ENCODE assay signal across 27 cellular contexts in genomic region chr20:58816957-58817651, GRCh38.
"Had no signal": no experiment of that assay in that cellular context is flagged by ENCODE, and none has a peak within 500 bp of the region (broad histone marks: within the 10 kb centered on the region; RNA-seq: fewer than 3 reads in every experiment).

No MANE protein-coding gene starts in this region.

- H3K9me3 Mint-ChIP-seq: activated CD4-positive, alpha-beta T cell treated with anti-CD3 and anti-CD28 coated beads, Interleukin-2, amount 10 ng/mL, durations not matched to agents 24 days and 14 days had no signal

- FAIRE-seq: colon had no signal

- H3K36me3 ChIP-seq: brain microvascular endothelial cell had no signal

- DNase-seq: activated CD4-positive, alpha-beta T cell treated with anti-CD3 and anti-CD28 coated beads for 1 hour; activated CD4-positive, alpha-beta T cell treated with anti-CD3 and anti-CD28 coated beads, Interleukin-2, amount 10 ng/mL, durations not matched to agents 24 days and 14 days; activated CD4-positive, alpha-beta T cell treated with anti-CD3 and anti-CD28 coated beads, Interleukin-2, amount 50 U/mL, for 48 hours; activated CD8-positive, alpha-beta memory T cell treated with anti-CD3 and anti-CD28 coated beads, Interleukin-2, amount 10 ng/mL, durations not matched to agents 7 days and 5 days; activated effector memory CD4-positive, alpha-beta T cell treated with Interleukin-2 at 50 U/mL for 16 hours; activated naive CD4-positive, alpha-beta T cell; activated T-cell treated with anti-CD3 and anti-CD28 coated beads, Interleukin-2, amount 50 U/mL, for 24 hours; amygdala; brain microvascular endothelial cell; cerebellar nuclear complex; NCI-H1694; NCI-H2029; NCI-H2107; NCI-H2171 treated with DMSO at 0.1 percent for 48 hours; NCI-H226; NCI-H526; NK-92 treated with Interleukin-12 subunit alpha and Interleukin-12 subunit beta, amount 100 ng/mL, for 24 hours; OCI-M1; RPMI8226; SK-N-SH; T-helper 1 cell had no signal

- H3K9me3 ChIP-seq: SK-N-SH had no signal

- H3K27me3 ChIP-seq: brain microvascular endothelial cell had no signal

- H3K4me3 Mint-ChIP-seq: activated CD4-positive, alpha-beta T cell treated with anti-CD3 and anti-CD28 coated beads, Interleukin-2, amount 10 ng/mL, durations not matched to agents 24 days and 14 days; activated CD8-positive, alpha-beta memory T cell treated with anti-CD3 and anti-CD28 coated beads, Interleukin-2, amount 10 ng/mL, durations not matched to agents 7 days and 5 days; activated naive CD8-positive, alpha-beta T cell; activated T-cell treated with anti-CD3 and anti-CD28 coated beads, Interleukin-2, amount 50 U/mL, for 24 hours; activated T-helper 1 cell treated with anti-CD3 and anti-CD28 coated beads, Interleukin-12 subunit alpha, Interleukin-12 subunit beta, Interleukin-2, Interleukin-4 antibody, amounts not matched to agents 30 ng/mL and 10 ng/mL and 1 ng/mL, durations not matched to agents 14 hours and 24 hours and 36 hours had no signal

- H3K27ac ChIP-seq: brain microvascular endothelial cell, KMS-11 had no signal

- ATAC-seq: activated CD8-positive, alpha-beta memory T cell treated with anti-CD3 and anti-CD28 coated beads, Interleukin-2, amount 10 ng/mL, durations not matched to agents 7 days and 5 days; Panc1; Right ventricle myocardium inferior had no signal

- H3K4me2 ChIP-seq: KMS-11, SK-N-SH had no signal

- H3K9ac ChIP-seq: KMS-11, SK-N-SH had no signal

- H3K27ac Mint-ChIP-seq: activated CD8-positive, alpha-beta memory T cell treated with anti-CD3 and anti-CD28 coated beads, Interleukin-2, amount 10 ng/mL, durations not matched to agents 7 days and 5 days; activated naive CD8-positive, alpha-beta T cell; activated T-cell treated with anti-CD3 and anti-CD28 coated beads, Interleukin-2, amount 50 U/mL, for 24 hours; activated T-helper 1 cell treated with anti-CD3 and anti-CD28 coated beads, Interleukin-12 subunit alpha, Interleukin-12 subunit beta, Interleukin-2, Interleukin-4 antibody, amounts not matched to agents 30 ng/mL and 10 ng/mL and 1 ng/mL, durations not matched to agents 14 hours and 24 hours and 36 hours had no signal
